In genomic region chr1:45299296-45299695, GRCh38 we compare ENCODE assay signal across 11 cellular contexts. TPM values are rescaled to one million over a fixed set of nuclear protein-coding genes. Genes with fewer than 3 reads are reported as not detected.
"Had no signal": no experiment of that assay in that cellular context is flagged by ENCODE, and none has a peak within 500 bp of the region (broad histone marks: within the 10 kb centered on the region; RNA-seq: fewer than 3 reads in every experiment).

No MANE protein-coding gene starts in this region.

- H3K4me3 Mint-ChIP-seq: HFFc6, IgD-negative memory B cell had no signal

- H3K27ac ChIP-seq: GM23248, HL-60 had no signal

- H3K36me3 ChIP-seq: HAP-1 had no signal

- H3K4me3 ChIP-seq: GM23248, HAP-1 had no signal

- DNase-seq: GM23248, GOT3, H7, HFFc6 had no signal

- H3K4me1 ChIP-seq: HAP-1 had no signal

- H3K27ac Mint-ChIP-seq: HFFc6, IgD-negative memory B cell had no signal

- H3K9me3 Mint-ChIP-seq: HFFc6, IgD-negative memory B cell had no signal

- H3K9me3 ChIP-seq: HAP-1 had no signal

- H3K27me3 Mint-ChIP-seq: IgD-negative memory B cell had no signal

- ATAC-seq: HCT116, HepG2 had no signal

RNA-seq across cellular contexts. Expression of gene HPDL, which starts 27.4 kb away (rescaled TPM):
- total RNA-seq: H4, HepG2, HT1080 had no signal
